Comparison of ENCODE assay signal across 12 cellular contexts in the genomic region with DNA sequence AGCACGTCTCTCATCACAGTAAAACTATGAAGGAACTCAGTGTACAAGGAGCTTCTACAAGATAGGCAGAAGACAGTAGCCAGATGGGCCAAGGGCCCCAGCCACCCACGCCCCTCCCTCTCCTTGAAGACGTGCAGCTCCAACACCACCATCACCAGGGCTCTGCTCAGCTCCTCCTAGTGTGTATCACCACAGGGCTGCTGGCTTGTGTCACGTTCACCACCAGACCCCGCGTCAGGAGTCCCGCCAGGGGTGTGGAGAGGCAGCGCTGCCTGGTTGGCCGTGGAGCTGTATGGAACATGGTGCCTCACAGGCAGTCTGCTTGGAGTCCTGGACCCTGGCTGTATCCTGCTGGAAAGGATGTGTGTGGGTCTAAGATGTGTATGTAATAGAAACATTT. TPM values are rescaled to one million over a fixed set of nuclear protein-coding genes. Genes with fewer than 3 reads are reported as not detected.
"Had no signal": no experiment of that assay in that cellular context is flagged by ENCODE, and none has a peak within 500 bp of the region (broad histone marks: within the 10 kb centered on the region; RNA-seq: fewer than 3 reads in every experiment).

No MANE protein-coding gene starts in this region.

RNA-seq across cellular contexts. Expression of a gene that starts 59.1 kb away (rescaled TPM):
- total RNA-seq: esophagus squamous epithelium, gastroesophageal sphincter, hepatocyte, kidney epithelial cell, left lung, lower lobe of right lung, sciatic nerve, spleen, subcutaneous adipose tissue, tibial nerve, ureter had no signal
- polyA plus RNA-seq: neural cell had no signal
